Comparison of ENCODE assay signal across 25 cellular contexts in genomic region chr12:53775478-53776145, GRCh38. TPM values are rescaled to one million over a fixed set of nuclear protein-coding genes. Genes with fewer than 3 reads are reported as not detected.
A peak's percentile ranks its signal among the peaks of the same experiment; 100 is the strongest.
DNase-seq lines count a peak whose midpoint lies in the region; ATAC-seq and TF ChIP-seq lines count a peak whose summit lies in the region.
"Had no signal": no experiment of that assay in that cellular context is flagged by ENCODE, and none has a peak within 500 bp of the region (broad histone marks: within the 10 kb centered on the region; RNA-seq: fewer than 3 reads in every experiment).

No MANE protein-coding gene starts in this region.

- H3K36me3 Mint-ChIP-seq in endothelial cell (ENCODE audit: low read depth, unreplicated experiment), result no peaks in the 10 kb centered on the region
- H3K36me3 Mint-ChIP-seq: CD4-positive, alpha-beta memory T cell; neural progenitor cell had no signal

- H3K9me3 Mint-ChIP-seq in endothelial cell (ENCODE audit: unreplicated experiment), result no peaks in the 10 kb centered on the region
- H3K9me3 Mint-ChIP-seq: CD4-positive, alpha-beta memory T cell; central memory CD8-positive, alpha-beta T cell; neural progenitor cell had no signal

- intact Hi-C loops in tibial artery (cut with DNase I; ENCODE audit: low total_unique reads) (no loop called here), posterior cingulate gyrus (cut with DNase I) (no loop called here)

- H3K36me3 ChIP-seq in MG63, result no peaks in the 10 kb centered on the region
- no peaks in the 10 kb centered on the region for H3K36me3 ChIP-seq in gastroesophageal sphincter
- H3K36me3 ChIP-seq in tibial artery, result no peaks in the 10 kb centered on the region
- H3K36me3 ChIP-seq: neural progenitor cell, SJCRH30, thoracic aorta had no signal

- H3K4me3 ChIP-seq in MG63 (no peak overlapping the region), gastroesophageal sphincter (no peak overlapping the region), tibial artery (no peak overlapping the region)
- H3K4me3 ChIP-seq: dorsolateral prefrontal cortex, neural progenitor cell, SJCRH30, thoracic aorta had no signal

- peaks cover 4% of the 10 kb centered on the region for H3K4me1 Mint-ChIP-seq in endothelial cell (ENCODE audit: unreplicated experiment)
- H3K4me1 Mint-ChIP-seq: CD4-positive, alpha-beta memory T cell; central memory CD8-positive, alpha-beta T cell; neural progenitor cell; T-helper 17 cell had no signal

- TF ChIP-seq POLR2A in gastroesophageal sphincter (IDR thresholded peaks at IDR 0.05), result no peak

- WGBS in gastroesophageal sphincter (ENCODE audit: low coverage in 1 of 2), 2 donors, result 14 to 42% methylated on average over 5 to 6 of the region's 6 CpGs

- H3K27me3 Mint-ChIP-seq in endothelial cell (ENCODE audit: unreplicated experiment), result peaks cover 1% of the 10 kb centered on the region

- no peaks in the 10 kb centered on the region for H3K9me3 ChIP-seq in MG63
- no peaks in the 10 kb centered on the region for H3K9me3 ChIP-seq in gastroesophageal sphincter
- H3K9me3 ChIP-seq in tibial artery, result no peaks in the 10 kb centered on the region
- H3K9me3 ChIP-seq: SJCRH30, thoracic aorta had no signal

- ATAC-seq in gastroesophageal sphincter (peak; percentile 90), omental fat pad (ENCODE audit: low FRiP score) (peak; percentile 83), HG03460 (IDR thresholded peaks at IDR 0.05; ENCODE audit: unreplicated experiment) (no peak)
- ATAC-seq: left colon, T-helper 17 cell had no signal

- H3K27ac Mint-ChIP-seq in endothelial cell (ENCODE audit: unreplicated experiment), result no peak overlapping the region
- H3K27ac Mint-ChIP-seq: neural progenitor cell, T-helper 17 cell had no signal

- DNase-seq in MG63, result peak; percentile 39
- no peak for DNase-seq in omental fat pad (ENCODE audit: low spot score)
- peak; percentile 78 to 83 for DNase-seq in tibial artery
- no peak for DNase-seq in SKM-1 treated with dmso at 0.1 percent for 144 hours (lab: John Stamatoyannopoulos, UW; ENCODE audit: unreplicated experiment)
- no peak for DNase-seq in posterior cingulate gyrus
- no peak for DNase-seq in endothelial cell (ENCODE audit: low spot score)
- DNase-seq: activated CD4-positive, alpha-beta T cell treated with anti-CD3 and anti-CD28 coated beads, Interleukin-2, amount 50 U/mL, for 48 hours; activated gamma-delta T cell treated with Interleukin-2 at 50 U/mL for 16 hours; activated T-cell treated with anti-CD3 and anti-CD28 coated beads for 4 hours; CD4-positive, alpha-beta memory T cell; dorsolateral prefrontal cortex; left colon; NCI-H146; NCI-H2171; NCI-H774; OCI-M1; SJCRH30; T-helper 17 cell had no signal

- H3K4me1 ChIP-seq in gastroesophageal sphincter, result no peaks in the 10 kb centered on the region
- H3K4me1 ChIP-seq in tibial artery, result peaks cover 0 to 10% (median 1%) of the 10 kb centered on the region in 4 donors
- H3K4me1 ChIP-seq: neural progenitor cell, SJCRH30 had no signal

- H3K27me3 ChIP-seq in MG63, result no peaks in the 10 kb centered on the region; the same call in 1 of the 2 replicates
- H3K27me3 ChIP-seq in gastroesophageal sphincter, result peaks cover 28% of the 10 kb centered on the region
- H3K27me3 ChIP-seq in tibial artery, result peaks cover 0 to 3% of the 10 kb centered on the region in 2 donors

- no peak for TF ChIP-seq EP300 in gastroesophageal sphincter (IDR thresholded peaks at IDR 0.05)

- TF ChIP-seq CTCF in gastroesophageal sphincter (IDR thresholded peaks at IDR 0.05) (no peak), omental fat pad (IDR thresholded peaks at IDR 0.05) (no peak), tibial artery (IDR thresholded peaks at IDR 0.05) (no peak), endothelial cell (IDR thresholded peaks at IDR 0.05; ENCODE audit: unreplicated experiment) (no peak)

- H3K4me3 Mint-ChIP-seq in endothelial cell (ENCODE audit: unreplicated experiment), result no peak overlapping the region
- H3K4me3 Mint-ChIP-seq: CD4-positive, alpha-beta memory T cell; central memory CD8-positive, alpha-beta T cell; neural progenitor cell; T-helper 17 cell had no signal

- peak overlapping the region in 3 of 4 donors; percentile 3 to 35 (median 17) for H3K27ac ChIP-seq in gastroesophageal sphincter
- H3K27ac ChIP-seq in tibial artery, result peak overlapping the region; percentile 48 to 61
- H3K27ac ChIP-seq: dorsolateral prefrontal cortex, neural progenitor cell, SJCRH30 had no signal

RNA-seq across cellular contexts. Expression of gene CISTR, which starts 23.8 kb away (rescaled TPM):
- not detected in 2 replicates for total RNA-seq in MG63 (2014; rRNA removed; shearing (Covaris generic); ENCODE audit: low replicate concordance)
- 1 to 10 TPM in 1 of 4 donors, not detected in 3; 1.4 TPM for total RNA-seq in gastroesophageal sphincter
- total RNA-seq in omental fat pad, result not detected
- total RNA-seq in endothelial cell (ENCODE audit: unreplicated experiment), result 1.4 TPM
- total RNA-seq: CD4-positive, alpha-beta memory T cell; glomerular endothelial cell; left colon; renal cortical epithelial cell; SJCRH30; T-helper 17 cell; thoracic aorta had no signal

RNA-seq across cellular contexts. Expression of gene CALCOCO1, which starts 48.4 kb away (rescaled TPM):
- total RNA-seq in MG63 (2014; rRNA removed; shearing (Covaris generic); ENCODE audit: low replicate concordance), result 35.7 and 42.4 TPM in 2 replicates
- total RNA-seq in gastroesophageal sphincter (100 to 1,000 TPM; 400 to 469 (median 424) TPM), omental fat pad (100 to 1,000 TPM; 183 to 262 (median 242) TPM), endothelial cell (ENCODE audit: unreplicated experiment) (144 TPM)

Comparison
In these comparisons a context has a peak if more than half of its experiments do, and no peak if none do; other contexts are left out.
1. DNase-seq: peak in MG63 (single experiment) and tibial artery (2 of 2); none in omental fat pad (single experiment), SKM-1 treated with dmso at 0.1 percent for 144 hours (single experiment), posterior cingulate gyrus (0 of 10) and endothelial cell (single experiment).